Comparison of ENCODE assay signal across 32 cellular contexts in the genomic region with DNA sequence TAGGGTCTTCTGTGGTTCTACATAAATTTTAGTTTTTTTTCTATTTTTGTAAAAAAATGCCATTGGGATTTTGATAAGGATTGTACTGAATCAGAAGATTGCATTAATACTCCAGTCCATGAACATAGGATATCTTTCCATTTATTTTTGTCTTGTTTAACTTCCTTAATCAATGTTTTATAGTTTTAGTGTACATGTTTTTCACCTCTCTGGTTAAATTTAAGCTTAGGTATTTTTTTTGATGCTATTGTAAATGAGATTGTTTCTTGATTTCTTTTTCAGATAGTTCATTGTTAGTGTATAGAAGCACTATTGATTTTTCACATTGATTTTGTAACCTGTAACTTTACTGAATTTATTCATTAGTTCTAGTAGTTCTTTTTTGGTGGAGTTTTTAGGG. TPM values are rescaled to one million over a fixed set of nuclear protein-coding genes. Genes with fewer than 3 reads are reported as not detected.
"Had no signal": no experiment of that assay in that cellular context is flagged by ENCODE, and none has a peak within 500 bp of the region (broad histone marks: within the 10 kb centered on the region; RNA-seq: fewer than 3 reads in every experiment).

No MANE protein-coding gene starts in this region.

- H3K9me3 Mint-ChIP-seq: activated naive CD4-positive, alpha-beta T cell treated with anti-CD3 and anti-CD28 coated beads, Interleukin-2, amount 50 U/mL, for 72 hours; central memory CD8-positive, alpha-beta T cell; effector memory CD8-positive, alpha-beta T cell had no signal

- H3K4me1 ChIP-seq: esophagus muscularis mucosa, foreskin keratinocyte, gastrocnemius medialis had no signal

- H3K4me3 ChIP-seq: esophagus muscularis mucosa, gastrocnemius medialis, heart right ventricle had no signal

- H3K27ac ChIP-seq: brain microvascular endothelial cell, esophagus muscularis mucosa, foreskin keratinocyte, gastrocnemius medialis, heart right ventricle had no signal

- DNase-seq: activated CD4-positive, alpha-beta memory T cell treated with anti-CD3 and anti-CD28 coated beads for 36 hours; activated CD4-positive, alpha-beta T cell treated with anti-CD3 and anti-CD28 coated beads for 36 hours; activated CD4-positive, alpha-beta T cell treated with anti-CD3 and anti-CD28 coated beads, Interleukin-2, amount 10 ng/mL, durations not matched to agents 24 days and 14 days; activated CD4-positive, CD25-positive, alpha-beta regulatory T cell; activated CD4-positive, CD25-positive, alpha-beta regulatory T cell treated with anti-CD3 and anti-CD28 coated beads, Interleukin-2, amount 50 U/mL, for 72 hours; activated CD8-positive, alpha-beta memory T cell treated with anti-CD3 and anti-CD28 coated beads, Interleukin-2, amount 10 ng/mL, durations not matched to agents 7 days and 5 days; activated CD8-positive, alpha-beta memory T cell treated with anti-CD3 and anti-CD28 coated beads, Interleukin-2, amount 50 U/mL, for 4 hours; activated CD8-positive, alpha-beta T cell treated with anti-CD3 and anti-CD28 coated beads, Interleukin-2, amount 10 ng/mL, durations not matched to agents 7 days and 5 days; activated gamma-delta T cell; activated naive CD4-positive, alpha-beta T cell; activated naive CD4-positive, alpha-beta T cell treated with anti-CD3 and anti-CD28 coated beads, Interleukin-2, amount 10 ng/mL, durations not matched to agents 7 days and 5 days; activated naive CD8-positive, alpha-beta T cell treated with anti-CD3 and anti-CD28 coated beads, Interleukin-2, amount 10 ng/mL, durations not matched to agents 7 days and 5 days; activated T-cell treated with anti-CD3 and anti-CD28 coated beads, Interleukin-2, amount 50 U/mL, for 1 hour; activated T-cell treated with anti-CD3 and anti-CD28 coated beads, Interleukin-2, amount 50 U/mL, for 72 hours; brain microvascular endothelial cell; cortex of kidney; dermis blood vessel endothelial cell; effector CD4-positive, alpha-beta T cell; effector memory CD8-positive, alpha-beta T cell; erythroblast; foreskin keratinocyte; gastrocnemius medialis; heart right ventricle; T-helper 1 cell; T-helper 17 cell; T1000 had no signal

- H3K36me3 Mint-ChIP-seq: activated CD4-positive, alpha-beta memory T cell treated with anti-CD3 and anti-CD28 coated beads for 36 hours; activated naive CD4-positive, alpha-beta T cell treated with anti-CD3 and anti-CD28 coated beads, Interleukin-2, amount 50 U/mL, for 72 hours had no signal

- FAIRE-seq: astrocyte, bronchial epithelial cell had no signal

- H3K9me3 ChIP-seq: gastrocnemius medialis had no signal

- H3K27ac Mint-ChIP-seq: activated CD4-positive, alpha-beta memory T cell treated with anti-CD3 and anti-CD28 coated beads for 36 hours; activated CD4-positive, alpha-beta T cell treated with anti-CD3 and anti-CD28 coated beads for 36 hours; activated CD4-positive, alpha-beta T cell treated with anti-CD3 and anti-CD28 coated beads, Interleukin-2, amount 10 ng/mL, durations not matched to agents 24 days and 14 days; activated CD8-positive, alpha-beta memory T cell treated with anti-CD3 and anti-CD28 coated beads, Interleukin-2, amount 10 ng/mL, durations not matched to agents 7 days and 5 days; activated CD8-positive, alpha-beta T cell treated with anti-CD3 and anti-CD28 coated beads, Interleukin-2, amount 10 ng/mL, durations not matched to agents 7 days and 5 days; activated naive CD4-positive, alpha-beta T cell treated with anti-CD3 and anti-CD28 coated beads, Interleukin-2, amount 10 ng/mL, durations not matched to agents 7 days and 5 days; activated naive CD4-positive, alpha-beta T cell treated with anti-CD3 and anti-CD28 coated beads, Interleukin-2, amount 50 U/mL, for 72 hours; activated naive CD8-positive, alpha-beta T cell treated with anti-CD3 and anti-CD28 coated beads, Interleukin-2, amount 10 ng/mL, durations not matched to agents 7 days and 5 days; activated T-cell treated with anti-CD3 and anti-CD28 coated beads, Interleukin-2, amount 50 U/mL, for 72 hours; effector memory CD8-positive, alpha-beta T cell; T-helper 17 cell; T-helper 2 cell treated with Interferon-gamma antibody and Interleukin-4, amounts not matched to agents 5 μg/mL and 100 μg/mL, for 36 hours had no signal

- H3K4me3 Mint-ChIP-seq: activated CD4-positive, alpha-beta memory T cell treated with anti-CD3 and anti-CD28 coated beads for 36 hours; activated CD4-positive, alpha-beta T cell treated with anti-CD3 and anti-CD28 coated beads for 36 hours; activated CD4-positive, alpha-beta T cell treated with anti-CD3 and anti-CD28 coated beads, Interleukin-2, amount 10 ng/mL, durations not matched to agents 24 days and 14 days; activated CD8-positive, alpha-beta memory T cell treated with anti-CD3 and anti-CD28 coated beads, Interleukin-2, amount 10 ng/mL, durations not matched to agents 7 days and 5 days; activated CD8-positive, alpha-beta T cell treated with anti-CD3 and anti-CD28 coated beads, Interleukin-2, amount 10 ng/mL, durations not matched to agents 7 days and 5 days; activated naive CD4-positive, alpha-beta T cell treated with anti-CD3 and anti-CD28 coated beads, Interleukin-2, amount 10 ng/mL, durations not matched to agents 7 days and 5 days; activated naive CD8-positive, alpha-beta T cell treated with anti-CD3 and anti-CD28 coated beads, Interleukin-2, amount 10 ng/mL, durations not matched to agents 7 days and 5 days; activated T-cell treated with anti-CD3 and anti-CD28 coated beads, Interleukin-2, amount 50 U/mL, for 72 hours; central memory CD8-positive, alpha-beta T cell; effector memory CD8-positive, alpha-beta T cell; T-helper 17 cell; T-helper 2 cell treated with Interferon-gamma antibody and Interleukin-4, amounts not matched to agents 5 μg/mL and 100 μg/mL, for 36 hours had no signal

- H3K27me3 Mint-ChIP-seq: activated CD4-positive, alpha-beta memory T cell treated with anti-CD3 and anti-CD28 coated beads for 36 hours; central memory CD8-positive, alpha-beta T cell; T-helper 17 cell had no signal

- H3K27me3 ChIP-seq: brain microvascular endothelial cell, esophagus muscularis mucosa, gastrocnemius medialis had no signal

- H3K36me3 ChIP-seq: brain microvascular endothelial cell, esophagus muscularis mucosa, gastrocnemius medialis had no signal

- H3K4me1 Mint-ChIP-seq: activated CD4-positive, alpha-beta T cell treated with anti-CD3 and anti-CD28 coated beads for 36 hours; activated CD8-positive, alpha-beta memory T cell treated with anti-CD3 and anti-CD28 coated beads, Interleukin-2, amount 10 ng/mL, durations not matched to agents 7 days and 5 days; activated naive CD4-positive, alpha-beta T cell treated with anti-CD3 and anti-CD28 coated beads, Interleukin-2, amount 10 ng/mL, durations not matched to agents 7 days and 5 days; activated naive CD8-positive, alpha-beta T cell treated with anti-CD3 and anti-CD28 coated beads, Interleukin-2, amount 10 ng/mL, durations not matched to agents 7 days and 5 days; T-helper 17 cell had no signal

RNA-seq across cellular contexts. Expression of a gene that starts 35.4 kb away (rescaled TPM):
- total RNA-seq: bronchial epithelial cell had no signal

RNA-seq across cellular contexts. Expression of a gene that starts 59.8 kb away (rescaled TPM):
- total RNA-seq: bronchial epithelial cell, foreskin keratinocyte had no signal
